28 cellular contexts compared by ENCODE assay signal in genomic region chr17:33330877-33331276, GRCh38. TPM values are rescaled to one million over a fixed set of nuclear protein-coding genes. Genes with fewer than 3 reads are reported as not detected.
"Had no signal": no experiment of that assay in that cellular context is flagged by ENCODE, and none has a peak within 500 bp of the region (broad histone marks: within the 10 kb centered on the region; RNA-seq: fewer than 3 reads in every experiment).

No MANE protein-coding gene starts in this region.

- H3K4me1 Mint-ChIP-seq: activated B cell treated with CpG ODN at 0.5 μM for 24 hours; activated CD4-positive, alpha-beta T cell treated with anti-CD3 and anti-CD28 coated beads, Interleukin-2, amount 10 ng/mL, durations not matched to agents 7 days and 5 days; activated naive CD8-positive, alpha-beta T cell treated with anti-CD3 and anti-CD28 coated beads, Interleukin-2, amount 50 U/mL, for 24 hours; brain; T-helper 17 cell had no signal

- ATAC-seq: activated naive CD4-positive, alpha-beta T cell treated with anti-CD3 and anti-CD28 coated beads, Interleukin-2, amount 50 U/mL, for 72 hours; activated naive CD8-positive, alpha-beta T cell treated with anti-CD3 and anti-CD28 coated beads, Interleukin-2, amount 50 U/mL, for 24 hours; activated T-cell treated with anti-CD3 and anti-CD28 coated beads, Interleukin-2, amount 50 U/mL, for 4 hours; Panc1; T-helper 17 cell had no signal

- DNase-seq: activated B cell treated with CpG ODN at 0.5 μM for 24 hours; activated CD4-positive, alpha-beta memory T cell treated with anti-CD3 and anti-CD28 coated beads for 36 hours; activated CD4-positive, alpha-beta T cell treated with anti-CD3 and anti-CD28 coated beads for 1 hour; activated CD4-positive, alpha-beta T cell treated with anti-CD3 and anti-CD28 coated beads, Interleukin-2, amount 10 ng/mL, durations not matched to agents 7 days and 5 days; activated CD8-positive, alpha-beta memory T cell treated with anti-CD3 and anti-CD28 coated beads for 24 hours; activated effector memory CD4-positive, alpha-beta T cell treated with anti-CD3 and anti-CD28 coated beads, Interleukin-2, amount 50 U/mL, for 16 hours; activated naive CD4-positive, alpha-beta T cell treated with Interleukin-2 at 50 U/mL for 16 hours; activated naive CD8-positive, alpha-beta T cell treated with anti-CD3 and anti-CD28 coated beads, Interleukin-2, amount 50 U/mL, for 24 hours; activated T-cell treated with anti-CD3 and anti-CD28 coated beads, Interleukin-2, amount 50 U/mL, for 4 hours; amniotic stem cell; Kasumi-1; NCI-H1105; NCI-H1436; NCI-H187; NCI-H2081; NCI-H510A treated with DMSO at 0.1 percent for 48 hours; NCI-H69; SHP77; T-helper 17 cell; T-helper 9 cell had no signal

- H3K9me3 Mint-ChIP-seq: activated B cell treated with CpG ODN at 0.5 μM for 24 hours; activated CD4-positive, alpha-beta memory T cell treated with anti-CD3 and anti-CD28 coated beads for 36 hours; activated CD4-positive, alpha-beta T cell treated with anti-CD3 and anti-CD28 coated beads, Interleukin-2, amount 10 ng/mL, durations not matched to agents 7 days and 5 days; activated naive CD8-positive, alpha-beta T cell treated with anti-CD3 and anti-CD28 coated beads, Interleukin-2, amount 50 U/mL, for 24 hours; activated T-cell treated with anti-CD3 and anti-CD28 coated beads, Interleukin-2, amount 50 U/mL, for 4 hours had no signal

- H3K27ac Mint-ChIP-seq: activated B cell treated with CpG ODN at 0.5 μM for 24 hours; activated CD4-positive, alpha-beta memory T cell treated with anti-CD3 and anti-CD28 coated beads for 36 hours; activated CD4-positive, alpha-beta T cell treated with anti-CD3 and anti-CD28 coated beads, Interleukin-2, amount 10 ng/mL, durations not matched to agents 7 days and 5 days; activated naive CD4-positive, alpha-beta T cell treated with anti-CD3 and anti-CD28 coated beads, Interleukin-2, amount 50 U/mL, for 72 hours; activated naive CD8-positive, alpha-beta T cell treated with anti-CD3 and anti-CD28 coated beads, Interleukin-2, amount 50 U/mL, for 24 hours; brain; T-helper 17 cell had no signal

- H3K27me3 ChIP-seq: cardiac muscle cell, SJSA1 had no signal

- H3K4me3 ChIP-seq: cardiac muscle cell, SJSA1 had no signal

- H3K36me3 Mint-ChIP-seq: activated CD4-positive, alpha-beta memory T cell treated with anti-CD3 and anti-CD28 coated beads for 36 hours; activated naive CD4-positive, alpha-beta T cell treated with anti-CD3 and anti-CD28 coated beads, Interleukin-2, amount 50 U/mL, for 72 hours; brain had no signal

- H3K27me3 Mint-ChIP-seq: activated B cell treated with CpG ODN at 0.5 μM for 24 hours; activated CD4-positive, alpha-beta T cell treated with anti-CD3 and anti-CD28 coated beads, Interleukin-2, amount 10 ng/mL, durations not matched to agents 7 days and 5 days had no signal

- H3K9me3 ChIP-seq: SJSA1 had no signal

- H3K36me3 ChIP-seq: cardiac muscle cell, SJSA1 had no signal

- H3K4me3 Mint-ChIP-seq: activated B cell treated with CpG ODN at 0.5 μM for 24 hours; activated CD4-positive, alpha-beta memory T cell treated with anti-CD3 and anti-CD28 coated beads for 36 hours; activated CD4-positive, alpha-beta T cell treated with anti-CD3 and anti-CD28 coated beads, Interleukin-2, amount 10 ng/mL, durations not matched to agents 7 days and 5 days; activated naive CD8-positive, alpha-beta T cell treated with anti-CD3 and anti-CD28 coated beads, Interleukin-2, amount 50 U/mL, for 24 hours; activated T-cell treated with anti-CD3 and anti-CD28 coated beads, Interleukin-2, amount 50 U/mL, for 4 hours; brain; T-helper 17 cell had no signal

- H3K4me1 ChIP-seq: SJSA1 had no signal

- H3K27ac ChIP-seq: cardiac muscle cell, RWPE1, SJSA1 had no signal

RNA-seq across cellular contexts. Expression of gene ASIC2, which starts 37.8 kb away (rescaled TPM):
- total RNA-seq: activated B cell treated with CpG ODN at 0.5 μM for 24 hours; activated CD4-positive, alpha-beta memory T cell treated with anti-CD3 and anti-CD28 coated beads for 36 hours; activated CD4-positive, alpha-beta T cell treated with anti-CD3 and anti-CD28 coated beads, Interleukin-2, amount 10 ng/mL, durations not matched to agents 7 days and 5 days; activated naive CD4-positive, alpha-beta T cell treated with anti-CD3 and anti-CD28 coated beads, Interleukin-2, amount 50 U/mL, for 72 hours; activated T-cell treated with anti-CD3 and anti-CD28 coated beads, Interleukin-2, amount 50 U/mL, for 4 hours; cardiac muscle cell; M059J; OCI-LY7; SJSA1; T-helper 17 cell had no signal
